ENCODE assay signal across 8 cellular contexts in the genomic region with DNA sequence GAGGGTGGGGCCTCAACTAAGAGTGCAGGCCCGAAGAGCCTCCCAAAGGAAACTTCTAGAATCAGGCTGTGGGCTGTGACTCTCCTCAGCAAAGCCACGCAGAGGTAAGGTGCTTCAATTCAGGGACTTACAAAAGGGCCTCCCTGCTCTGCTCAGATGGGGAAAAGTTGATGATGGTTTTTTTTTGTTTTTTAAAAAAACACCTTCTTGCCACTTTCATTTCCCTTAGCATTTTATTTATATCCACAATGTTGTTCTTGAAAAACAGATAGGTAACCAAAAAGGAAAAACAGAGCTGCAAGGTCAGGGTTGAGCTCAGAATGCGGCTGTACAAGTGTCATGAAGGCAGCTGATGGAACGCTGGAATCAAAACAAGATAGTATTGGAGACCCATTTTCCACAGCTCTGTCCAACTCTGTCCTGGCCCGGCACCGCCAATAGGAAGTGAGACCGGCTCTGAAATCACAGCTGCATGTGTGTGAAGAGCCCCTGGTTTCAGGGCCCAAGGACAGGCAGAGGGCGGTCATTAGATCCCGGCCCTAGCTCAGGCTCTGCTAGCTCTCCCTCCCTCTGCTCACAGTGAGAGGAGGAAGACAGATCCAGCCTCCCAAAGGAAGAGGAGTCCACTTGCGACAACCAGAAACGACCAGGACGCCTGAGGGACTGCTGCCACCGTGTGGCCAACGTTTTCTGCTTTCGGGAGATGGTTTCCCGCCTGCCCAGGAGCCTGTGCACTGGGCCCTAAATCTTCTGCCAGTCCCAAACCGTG. TPM values are rescaled to one million over a fixed set of nuclear protein-coding genes. Genes with fewer than 3 reads are reported as not detected.
A peak's percentile ranks its signal among the peaks of the same experiment; 100 is the strongest.
DNase-seq lines count a peak whose midpoint lies in the region; ATAC-seq, FAIRE-seq and TF ChIP-seq lines count a peak whose summit lies in the region.

No MANE protein-coding gene starts in this region.

- no peaks in the 10 kb centered on the region for H3K9me3 ChIP-seq in WERI-Rb-1 (ENCODE audit: severe bottlenecking)
- no peaks in the 10 kb centered on the region for H3K9me3 ChIP-seq in breast epithelium
- H3K9me3 ChIP-seq in small intestine (ENCODE audit: control insufficient read depth, low read depth): no peaks in the 10 kb centered on the region

- peaks cover 41% of the 10 kb centered on the region for H3K36me3 ChIP-seq in WERI-Rb-1
- H3K36me3 ChIP-seq in breast epithelium: no peaks in the 10 kb centered on the region
- H3K36me3 ChIP-seq in small intestine (ENCODE audit: control insufficient read depth in 2 of 2, insufficient read depth in 2 of 2, low read length in 2 of 2): peaks cover 4 to 11% of the 10 kb centered on the region in 2 donors

- 22 to 42% (median 35%) methylated on average over 17 of the region's 17 CpGs for WGBS in small intestine, 3 donors

- FAIRE-seq in small intestine (lab: Jason Lieb, UNC): no peak

- peak; percentile 82 for TF ChIP-seq CTCF in GM12874 (IDR thresholded peaks at IDR 0.05; ENCODE audit: insufficient read depth, low read depth, low read length)
- TF ChIP-seq CTCF in WERI-Rb-1 (IDR thresholded peaks at IDR 0.05; ENCODE audit: low read depth, low read length): peak; percentile 89
- peak; percentile 60 to 85 (median 81) for TF ChIP-seq CTCF in breast epithelium (IDR thresholded peaks at IDR 0.05)

- H3K4me3 ChIP-seq in WERI-Rb-1 (ENCODE audit: low read depth, low read length) (no peak overlapping the region), breast epithelium (no peak overlapping the region), small intestine (ENCODE audit: low read depth in 1 of 2, low read length in 2 of 2) (no peak overlapping the region)

- TF ChIP-seq POLR2A in breast epithelium (IDR thresholded peaks at IDR 0.05): no peak

- intact Hi-C loops in breast epithelium (cut with DNase I; ENCODE audit: low total_unique reads): loop anchor here (5.0 kb wide), 1 partner anchor 136 kb away; no protein-coding TSS in a partner anchor

- H3K27ac ChIP-seq in WERI-Rb-1 (no peak overlapping the region), breast epithelium (peak overlapping the region; percentile 73 to 87), small intestine (ENCODE audit: low read depth in 1 of 2, low read length in 1 of 2) (peak overlapping the region in 1 of 2 donors; percentile 87)

- DNase-seq in NCI-H128 (lab: John Stamatoyannopoulos, UW; ENCODE audit: unreplicated experiment): peak; percentile 12
- peak; percentile 71 for DNase-seq in WERI-Rb-1
- peak; percentile 74 to 84 for DNase-seq in breast epithelium (ENCODE audit: low spot score in 2 of 2)
- DNase-seq in inferior parietal cortex (ENCODE audit: extremely low spot score): peak; percentile 84
- peak; percentile 79 for DNase-seq in small intestine
- no peak for DNase-seq in cortex of kidney (lab: John Stamatoyannopoulos, UW)

- ATAC-seq in GM19395 (IDR thresholded peaks at IDR 0.05; ENCODE audit: unreplicated experiment): no peak

- H3K4me1 ChIP-seq in breast epithelium: no peaks in the 10 kb centered on the region
- H3K4me1 ChIP-seq in small intestine (ENCODE audit: control insufficient read depth in 2 of 2, insufficient read depth in 1 of 2, low read depth in 1 of 2, low read length in 1 of 2): no peaks in the 10 kb centered on the region

- H3K27me3 ChIP-seq in WERI-Rb-1 (ENCODE audit: insufficient read depth, low read depth, severe bottlenecking) (no peaks in the 10 kb centered on the region), breast epithelium (no peaks in the 10 kb centered on the region), small intestine (ENCODE audit: control insufficient read depth in 2 of 2, insufficient read depth in 2 of 2, low read length in 2 of 2) (no peaks in the 10 kb centered on the region)

RNA-seq across cellular contexts. Expression of a gene that starts 58.3 kb away (rescaled TPM):
- 10 to 100 TPM; 12.0 to 23.3 (median 21.8) TPM for total RNA-seq in breast epithelium
- polyA plus RNA-seq in small intestine: 10 to 100 TPM in 1 of 3 donors, 1 to 10 TPM in 2; 1.1 to 25.4 (median 3.8) TPM
